ENCODE assay signal across 2 cellular contexts in the genomic region with DNA sequence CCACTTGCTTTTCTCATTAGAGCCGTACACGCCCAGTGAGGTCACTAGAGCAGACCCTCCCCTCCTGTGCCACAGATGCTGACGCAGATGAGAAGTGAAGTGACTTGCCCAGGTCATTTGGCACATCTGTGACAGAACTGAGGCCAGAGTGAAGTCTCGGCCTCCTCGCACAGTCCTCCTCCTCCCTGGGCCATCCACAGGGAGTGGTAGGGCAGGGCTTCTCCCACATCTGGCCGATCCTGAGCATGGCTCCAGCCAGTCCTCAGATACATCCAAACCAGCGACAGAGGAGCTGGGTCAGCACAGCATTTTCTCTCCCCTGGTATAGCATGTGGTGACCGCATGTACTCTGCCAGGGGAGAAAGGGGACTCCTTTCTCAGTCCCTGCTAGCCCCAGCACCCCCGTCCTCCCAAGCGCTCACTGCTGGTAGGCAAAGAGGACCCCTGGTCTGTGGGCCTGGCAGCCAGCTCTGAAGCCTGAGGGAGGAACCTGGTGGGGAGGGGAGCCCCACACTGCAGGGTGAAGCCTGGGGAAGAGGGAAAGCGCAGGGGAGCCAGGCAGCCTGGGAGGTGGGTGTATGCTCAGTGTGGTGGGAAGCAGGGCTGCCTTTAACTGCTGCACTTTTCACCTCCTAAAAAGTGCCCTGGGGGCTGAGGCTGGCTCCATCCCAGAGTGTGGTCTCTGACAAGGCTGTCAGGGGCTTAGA.
TF ChIP-seq lines count a peak whose summit lies in the region.

No MANE protein-coding gene starts in this region.

TF ChIP-seq in IMR-90, 13 proteins besides CTCF, POLR2A, EP300 and RAD21:
- TF ChIP-seq FOS (IDR thresholded peaks at IDR 0.05; ENCODE audit: low read depth, low read length) = no peak

TF ChIP-seq in SK-N-SH, 30 proteins besides CTCF, POLR2A, EP300 and RAD21:
- no peak for TF ChIP-seq FOSL2 (IDR thresholded peaks at IDR 0.05; ENCODE audit: borderline replicate concordance, low read depth)
- TF ChIP-seq, protein P1, sequence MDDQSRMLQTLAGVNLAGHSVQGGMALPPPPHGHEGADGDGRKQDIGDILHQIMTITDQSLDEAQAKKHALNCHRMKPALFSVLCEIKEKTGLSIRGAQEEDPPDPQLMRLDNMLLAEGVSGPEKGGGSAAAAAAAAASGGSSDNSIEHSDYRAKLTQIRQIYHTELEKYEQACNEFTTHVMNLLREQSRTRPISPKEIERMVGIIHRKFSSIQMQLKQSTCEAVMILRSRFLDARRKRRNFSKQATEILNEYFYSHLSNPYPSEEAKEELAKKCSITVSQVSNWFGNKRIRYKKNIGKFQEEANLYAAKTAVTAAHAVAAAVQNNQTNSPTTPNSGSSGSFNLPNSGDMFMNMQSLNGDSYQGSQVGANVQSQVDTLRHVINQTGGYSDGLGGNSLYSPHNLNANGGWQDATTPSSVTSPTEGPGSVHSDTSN (IDR thresholded peaks at IDR 0.05) = no peak
- TF ChIP-seq FOXJ3 (CRISPR knock-in tag; IDR thresholded peaks at IDR 0.05) = peak; percentile 95
- peak; percentile 41 for TF ChIP-seq CHD2 (IDR thresholded peaks at IDR 0.05; ENCODE audit: low read length, partially characterized antibody)
- peak; percentile 63; the same call in 1 of the 2 replicates for TF ChIP-seq MXI1 (IDR thresholded peaks at IDR 0.05; ENCODE audit: low read depth, low read length)
- TF ChIP-seq SMC3 (IDR thresholded peaks at IDR 0.05; ENCODE audit: low read depth, low read length) = peak; percentile 14; the same call in 1 of the 2 replicates
- TF ChIP-seq, protein P2, sequence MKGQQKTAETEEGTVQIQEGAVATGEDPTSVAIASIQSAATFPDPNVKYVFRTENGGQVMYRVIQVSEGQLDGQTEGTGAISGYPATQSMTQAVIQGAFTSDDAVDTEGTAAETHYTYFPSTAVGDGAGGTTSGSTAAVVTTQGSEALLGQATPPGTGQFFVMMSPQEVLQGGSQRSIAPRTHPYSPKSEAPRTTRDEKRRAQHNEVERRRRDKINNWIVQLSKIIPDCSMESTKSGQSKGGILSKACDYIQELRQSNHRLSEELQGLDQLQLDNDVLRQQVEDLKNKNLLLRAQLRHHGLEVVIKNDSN (IDR thresholded peaks at IDR 0.05; ENCODE audit: borderline replicate concordance, low read depth) = no peak
